In genomic region chr14:104777808-104778249, GRCh38 we compare ENCODE assay signal across 21 cellular contexts.
"Had no signal": no experiment of that assay in that cellular context is flagged by ENCODE, and none has a peak within 500 bp of the region (broad histone marks: within the 10 kb centered on the region; RNA-seq: fewer than 3 reads in every experiment).

No MANE protein-coding gene starts in this region.

- H3K27ac ChIP-seq: epithelial cell of prostate, esophagus muscularis mucosa, gastrocnemius medialis, heart right ventricle, pancreas, tibial nerve had no signal

- H3K4me3 ChIP-seq: dorsolateral prefrontal cortex, esophagus muscularis mucosa, gastrocnemius medialis, heart right ventricle, pancreas, tibial nerve had no signal

- H3K4me1 ChIP-seq: gastrocnemius medialis, heart right ventricle had no signal

- H3K9me3 Mint-ChIP-seq: naive thymus-derived CD4-positive, alpha-beta T cell; nephron progenitor cell; stimulated activated memory B cell treated with anti-CD40 and anti-IgM and Interleukin-4, amounts not matched to agents 10 μg/mL and 1 μg/mL and 100 μg/mL, for 72 hours; stimulated activated naive CD8-positive, alpha-beta T cell treated with anti-CD3 and anti-CD28 coated beads, Interleukin-15, Interleukin-2, amounts not matched to agents 100 ng/mL and 50 ng/mL, for 24 hours had no signal

- H3K27me3 Mint-ChIP-seq: naive thymus-derived CD4-positive, alpha-beta T cell; progenitor cell of endocrine pancreas; stimulated activated memory B cell treated with anti-CD40 and anti-IgM and Interleukin-4, amounts not matched to agents 10 μg/mL and 1 μg/mL and 100 μg/mL, for 72 hours; stimulated activated naive CD8-positive, alpha-beta T cell treated with anti-CD3 and anti-CD28 coated beads, Interleukin-15, Interleukin-2, amounts not matched to agents 100 ng/mL and 50 ng/mL, for 24 hours had no signal

- H3K27ac Mint-ChIP-seq: nephron progenitor cell; progenitor cell of endocrine pancreas; stimulated activated memory B cell treated with anti-CD40 and anti-IgM and Interleukin-4, amounts not matched to agents 10 μg/mL and 1 μg/mL and 100 μg/mL, for 72 hours; stimulated activated naive CD8-positive, alpha-beta T cell treated with anti-CD3 and anti-CD28 coated beads, Interleukin-15, Interleukin-2, amounts not matched to agents 100 ng/mL and 50 ng/mL, for 24 hours had no signal

- FAIRE-seq: islet of Langerhans, pancreas had no signal

- ATAC-seq: gastrocnemius medialis; heart right ventricle; left lobe of liver; naive thymus-derived CD4-positive, alpha-beta T cell; pancreas; right cardiac atrium; stimulated activated memory B cell treated with anti-CD40 and anti-IgM and Interleukin-4, amounts not matched to agents 10 μg/mL and 1 μg/mL and 100 μg/mL, for 72 hours had no signal

- H3K27me3 ChIP-seq: dorsolateral prefrontal cortex, esophagus muscularis mucosa, gastrocnemius medialis, heart right ventricle, pancreas, tibial nerve had no signal

- H3K9me3 ChIP-seq: esophagus muscularis mucosa, gastrocnemius medialis, heart right ventricle, pancreas, tibial nerve had no signal

- DNase-seq: cortex of kidney; dorsolateral prefrontal cortex; effector memory CD4-positive, alpha-beta T cell; gastrocnemius medialis; heart right ventricle; mammary epithelial cell; naive thymus-derived CD4-positive, alpha-beta T cell; nephron progenitor cell; nucleus accumbens; stimulated activated CD4-positive, alpha-beta T cell treated with anti-CD3 and anti-CD28 coated beads, Interleukin-4, amount 100 ng/mL, for 1 hour; stimulated activated CD8-positive, alpha-beta memory T cell treated with anti-CD3 and anti-CD28 coated beads, Interleukin-4, amount 100 ng/mL, for 48 hours had no signal

- H3K4me1 Mint-ChIP-seq: naive thymus-derived CD4-positive, alpha-beta T cell; nephron progenitor cell; stimulated activated memory B cell treated with anti-CD40 and anti-IgM and Interleukin-4, amounts not matched to agents 10 μg/mL and 1 μg/mL and 100 μg/mL, for 72 hours had no signal

- H3K4me3 Mint-ChIP-seq: naive thymus-derived CD4-positive, alpha-beta T cell; nephron progenitor cell; stimulated activated memory B cell treated with anti-CD40 and anti-IgM and Interleukin-4, amounts not matched to agents 10 μg/mL and 1 μg/mL and 100 μg/mL, for 72 hours; stimulated activated naive CD8-positive, alpha-beta T cell treated with anti-CD3 and anti-CD28 coated beads, Interleukin-15, Interleukin-2, amounts not matched to agents 100 ng/mL and 50 ng/mL, for 24 hours had no signal

- H3K36me3 ChIP-seq: pancreas had no signal
